Comparison of ENCODE assay signal across 9 cellular contexts in genomic region chr12:131829795-131830334, GRCh38. TPM values are rescaled to one million over a fixed set of nuclear protein-coding genes. Genes with fewer than 3 reads are reported as not detected.
DNase-seq lines count a peak whose midpoint lies in the region; ATAC-seq and TF ChIP-seq lines count a peak whose summit lies in the region.
"Had no signal": no experiment of that assay in that cellular context is flagged by ENCODE, and none has a peak within 500 bp of the region (broad histone marks: within the 10 kb centered on the region; RNA-seq: fewer than 3 reads in every experiment).

No MANE protein-coding gene starts in this region.

- intact Hi-C loops in natural killer cell (cut with micrococcal nuclease) (loop anchor here (5.0 to 10.0 kb wide), 2 partner anchors 175 to 728 kb away; no protein-coding TSS in a partner anchor), lower lobe of right lung (cut with DNase I) (no loop called here), vagina (cut with DNase I) (no loop called here)

- H3K9me3 Mint-ChIP-seq in natural killer cell, result no peaks in the 10 kb centered on the region
- no peaks in the 10 kb centered on the region for H3K9me3 Mint-ChIP-seq in natural killer cell treated with Interleukin-12 subunit alpha and Interleukin-12 subunit beta and Interleukin-15 and Interleukin-18, amount 100 ng/mL, for 72 hours

- ATAC-seq in natural killer cell, result peak in 1 of 3 donors; percentile 2
- ATAC-seq in natural killer cell treated with Interleukin-12 subunit alpha and Interleukin-12 subunit beta and Interleukin-15 and Interleukin-18, amount 100 ng/mL, for 72 hours, result no peak
- ATAC-seq in lower lobe of right lung, result peak; percentile 1 to 14
- no peak for ATAC-seq in HG02678 (IDR thresholded peaks at IDR 0.05; ENCODE audit: unreplicated experiment)

- H3K9me3 ChIP-seq in lower lobe of right lung (no peaks in the 10 kb centered on the region), vagina (no peaks in the 10 kb centered on the region)

- H3K27me3 ChIP-seq in lower lobe of right lung (ENCODE audit: low read depth) (peaks cover 73% of the 10 kb centered on the region), vagina (no peaks in the 10 kb centered on the region)

- H3K36me3 ChIP-seq in lower lobe of right lung, result no peaks in the 10 kb centered on the region
- H3K36me3 ChIP-seq in vagina, result no peaks in the 10 kb centered on the region

- H3K27ac ChIP-seq in lower lobe of right lung, result peak overlapping the region; percentile 31
- peak overlapping the region; percentile 75 for H3K27ac ChIP-seq in vagina

- DNase-seq in natural killer cell, result no peak
- DNase-seq in natural killer cell treated with Interleukin-12 subunit alpha and Interleukin-12 subunit beta and Interleukin-15 and Interleukin-18, amount 100 ng/mL, for 72 hours (ENCODE audit: low spot score), result no peak
- DNase-seq in choroid plexus epithelial cell (ENCODE audit: low read depth), result no peak
- DNase-seq in lower lobe of right lung, result no peak
- peak in 1 of 2 donors; percentile 86 for DNase-seq in vagina (ENCODE audit: extremely low spot score in 2 of 2)
- no peak for DNase-seq in GM20000 (ENCODE audit: low spot score)
- no peak for DNase-seq in activated gamma-delta T cell (lab: John Stamatoyannopoulos, UW)
- DNase-seq: DND-41 had no signal

- TF ChIP-seq POLR2A in vagina (IDR thresholded peaks at IDR 0.05), result no peak

- H3K4me1 Mint-ChIP-seq in natural killer cell, result peaks cover 4 to 11% of the 10 kb centered on the region in 2 donors
- H3K4me1 Mint-ChIP-seq in natural killer cell treated with Interleukin-12 subunit alpha and Interleukin-12 subunit beta and Interleukin-15 and Interleukin-18, amount 100 ng/mL, for 72 hours (ENCODE audit: low read depth in 2 of 2), result peaks cover 0 to 7% of the 10 kb centered on the region in 2 donors

- no peaks in the 10 kb centered on the region for H3K36me3 Mint-ChIP-seq in natural killer cell
- H3K36me3 Mint-ChIP-seq in natural killer cell treated with Interleukin-12 subunit alpha and Interleukin-12 subunit beta and Interleukin-15 and Interleukin-18, amount 100 ng/mL, for 72 hours, result no peaks in the 10 kb centered on the region

- H3K4me1 ChIP-seq in lower lobe of right lung (peaks cover 38% of the 10 kb centered on the region), vagina (peaks cover 53% of the 10 kb centered on the region)

- H3K27me3 Mint-ChIP-seq in natural killer cell (ENCODE audit: low read depth in 2 of 2), result peaks cover 27 to 35% of the 10 kb centered on the region in 2 donors
- H3K27me3 Mint-ChIP-seq in natural killer cell treated with Interleukin-12 subunit alpha and Interleukin-12 subunit beta and Interleukin-15 and Interleukin-18, amount 100 ng/mL, for 72 hours, result peaks cover 18 to 26% of the 10 kb centered on the region in 2 donors

- peak overlapping the region; percentile 58 for H3K4me3 ChIP-seq in choroid plexus epithelial cell (ENCODE audit: low read depth, low read length)
- peak overlapping the region; percentile 57 for H3K4me3 ChIP-seq in lower lobe of right lung
- peak overlapping the region; percentile 47 to 54 for H3K4me3 ChIP-seq in vagina

- H3K4me3 Mint-ChIP-seq in natural killer cell, result peak overlapping the region; percentile 28
- H3K4me3 Mint-ChIP-seq in natural killer cell treated with Interleukin-12 subunit alpha and Interleukin-12 subunit beta and Interleukin-15 and Interleukin-18, amount 100 ng/mL, for 72 hours, result no peak overlapping the region

- no peak overlapping the region for H3K27ac Mint-ChIP-seq in natural killer cell
- no peak overlapping the region for H3K27ac Mint-ChIP-seq in natural killer cell treated with Interleukin-12 subunit alpha and Interleukin-12 subunit beta and Interleukin-15 and Interleukin-18, amount 100 ng/mL, for 72 hours

- no peak for TF ChIP-seq CTCF in natural killer cell (IDR thresholded peaks at IDR 0.05)
- no peak for TF ChIP-seq CTCF in choroid plexus epithelial cell (conservative IDR thresholded peaks at IDR 0.05; ENCODE audit: low read depth, low read length)
- no peak for TF ChIP-seq CTCF in lower lobe of right lung (IDR thresholded peaks at IDR 0.05)
- TF ChIP-seq CTCF in vagina (IDR thresholded peaks at IDR 0.05), result no peak
- no peak for TF ChIP-seq CTCF in GM20000 (IDR thresholded peaks at IDR 0.05; ENCODE audit: extremely low read depth, missing control alignments)

RNA-seq across cellular contexts. Expression of gene MMP17, which starts 1.7 kb away (rescaled TPM):
- total RNA-seq in natural killer cell (1 to 10 TPM; 1.6 to 2.0 (median 1.7) TPM), lower lobe of right lung (2.5 TPM), vagina (5.2 TPM)
- not detected for total RNA-seq in natural killer cell treated with Interleukin-12 subunit alpha and Interleukin-12 subunit beta and Interleukin-15 and Interleukin-18, amount 100 ng/mL, for 72 hours

Comparison
In these comparisons a context has a peak if more than half of its experiments do, and no peak if none do; other contexts are left out.
1. ATAC-seq: peak in lower lobe of right lung (2 of 2); none in natural killer cell treated with Interleukin-12 subunit alpha and Interleukin-12 subunit beta and Interleukin-15 and Interleukin-18, amount 100 ng/mL, for 72 hours (0 of 2) and HG02678 (single experiment).
2. Peak in every context shown above with its lines, with median percentiles within 50 percentile points of each other: H3K4me3 ChIP-seq.